Comparison of ENCODE assay signal across 1 cellular context in genomic region chr9:31847963-31848362, GRCh38.
A peak's percentile ranks its signal among the peaks of the same experiment; 100 is the strongest.
TF ChIP-seq lines count a peak whose summit lies in the region.

No MANE protein-coding gene starts in this region.

TF ChIP-seq in HepG2, 621 proteins besides CTCF, POLR2A, EP300 and RAD21 (continued from another document and continues in another):
- TF ChIP-seq HMGXB3 (CRISPR knock-in tag; IDR thresholded peaks at IDR 0.05; ENCODE audit: borderline replicate concordance) = no peak
- TF ChIP-seq AFF4 (CRISPR knock-in tag; IDR thresholded peaks at IDR 0.05) = no peak
- 0 out of 2 replicates have a peak, but pooled peaks have one; percentile 29 for TF ChIP-seq FOXA3 (CRISPR knock-in tag; IDR thresholded peaks at IDR 0.05)
- no peak for TF ChIP-seq TOPORS (CRISPR knock-in tag; IDR thresholded peaks at IDR 0.05)
- TF ChIP-seq ZMYM3 (CRISPR knock-in tag; IDR thresholded peaks at IDR 0.05) = no peak
- no peak for TF ChIP-seq ZNF383 (CRISPR knock-in tag; IDR thresholded peaks at IDR 0.05; ENCODE audit: borderline replicate concordance)
- no peak for TF ChIP-seq PRDM4 (CRISPR knock-in tag; IDR thresholded peaks at IDR 0.05; ENCODE audit: borderline replicate concordance)
- peak; percentile 10; the same call in 1 of the 2 replicates for TF ChIP-seq PRDM10 (CRISPR knock-in tag; IDR thresholded peaks at IDR 0.05; ENCODE audit: low read depth)
- TF ChIP-seq MLLT10 (CRISPR knock-in tag; IDR thresholded peaks at IDR 0.05) = no peak
- no peak for TF ChIP-seq RBM39 (IDR thresholded peaks at IDR 0.05; ENCODE audit: low read depth, low read length, poor library complexity, severe bottlenecking)
- TF ChIP-seq ZNF761 (CRISPR knock-in tag; conservative IDR thresholded peaks at IDR 0.05) = no peak
- TF ChIP-seq PAXIP1 (CRISPR knock-in tag; conservative IDR thresholded peaks at IDR 0.05) = no peak
- TF ChIP-seq PHF8 (CRISPR knock-in tag; IDR thresholded peaks at IDR 0.05) = no peak
- TF ChIP-seq HNF4A (CRISPR knock-in tag; IDR thresholded peaks at IDR 0.05) = peak; percentile 84
- TF ChIP-seq NFATC3 (CRISPR knock-in tag; IDR thresholded peaks at IDR 0.05) = no peak
- no peak for TF ChIP-seq ATF5 (CRISPR knock-in tag; IDR thresholded peaks at IDR 0.05; ENCODE audit: low read depth)
- TF ChIP-seq ZFP41 (CRISPR knock-in tag; IDR thresholded peaks at IDR 0.05; ENCODE audit: borderline replicate concordance) = no peak
- TF ChIP-seq KIAA2018 (CRISPR knock-in tag; IDR thresholded peaks at IDR 0.05; ENCODE audit: borderline replicate concordance) = no peak
- TF ChIP-seq TOE1 (CRISPR knock-in tag; IDR thresholded peaks at IDR 0.05) = no peak
- TF ChIP-seq ZSCAN20 (CRISPR knock-in tag; IDR thresholded peaks at IDR 0.05; ENCODE audit: borderline replicate concordance) = no peak
- no peak for TF ChIP-seq ZBTB3 (CRISPR knock-in tag; IDR thresholded peaks at IDR 0.05; ENCODE audit: borderline replicate concordance, low read depth)
- TF ChIP-seq ZNF766 (CRISPR knock-in tag; IDR thresholded peaks at IDR 0.05; ENCODE audit: borderline replicate concordance) = no peak
